Comparison of ENCODE assay signal across 1 cellular context in the genomic region with DNA sequence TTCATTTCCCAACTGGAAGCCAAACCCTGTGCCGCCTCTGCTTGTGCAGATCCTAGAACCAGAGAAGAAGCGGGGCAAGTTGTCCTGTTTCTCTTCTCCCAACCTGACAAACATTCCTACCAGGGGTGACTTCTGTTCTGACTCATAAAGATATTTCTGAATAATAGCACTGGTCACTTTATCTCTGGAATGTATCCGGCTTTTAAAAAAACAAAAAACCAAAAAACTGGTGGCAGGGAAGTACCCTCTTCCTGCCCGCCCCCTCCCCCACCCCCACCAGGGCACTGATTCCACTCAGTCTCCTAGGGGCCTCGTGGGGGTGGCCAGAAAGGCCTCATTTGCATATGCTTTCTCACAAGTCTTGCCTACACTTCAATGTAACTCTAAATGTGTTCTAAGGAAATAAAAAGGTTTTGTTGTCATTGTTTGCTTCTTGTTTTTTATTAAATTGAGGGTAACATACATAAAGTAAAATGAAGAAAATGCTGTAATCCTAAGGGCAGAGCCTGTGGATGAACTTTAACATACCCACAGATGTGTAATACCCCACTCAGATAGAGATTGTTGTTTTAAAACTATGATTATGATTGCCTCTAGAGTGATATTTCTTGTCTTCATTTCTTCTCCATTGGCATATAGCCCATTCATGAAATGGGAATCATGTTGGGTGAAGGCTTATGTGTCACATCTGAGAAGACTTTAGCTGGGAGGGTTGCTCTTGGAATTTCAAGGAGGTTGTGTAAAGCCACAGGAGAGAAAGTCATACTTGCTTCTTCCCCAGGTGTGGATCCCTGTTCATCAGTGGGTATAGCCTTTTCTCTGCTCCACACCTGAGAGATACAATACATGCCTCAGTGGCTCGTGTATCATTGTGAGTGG.
A peak's percentile ranks its signal among the peaks of the same experiment; 100 is the strongest.
TF ChIP-seq lines count a peak whose summit lies in the region.

No MANE protein-coding gene starts in this region.

TF ChIP-seq in K562, 482 proteins besides CTCF, POLR2A, EP300 and RAD21:
- TF ChIP-seq OTX1 (CRISPR knock-in tag; IDR thresholded peaks at IDR 0.05) (no peak), ZFP30 (CRISPR knock-in tag; IDR thresholded peaks at IDR 0.05; ENCODE audit: borderline replicate concordance) (no peak), FOXK1 (CRISPR knock-in tag; IDR thresholded peaks at IDR 0.05; ENCODE audit: borderline replicate concordance) (no peak), GABPB1 (CRISPR knock-in tag; IDR thresholded peaks at IDR 0.05) (no peak), ZNF324 (CRISPR knock-in tag; IDR thresholded peaks at IDR 0.05) (no peak), ZFPM2 (CRISPR knock-in tag; IDR thresholded peaks at IDR 0.05) (no peak), KDM2B (CRISPR knock-in tag; IDR thresholded peaks at IDR 0.05) (no peak), SMAD3 (CRISPR knock-in tag; conservative IDR thresholded peaks at IDR 0.05) (no peak), ZNF408 (CRISPR knock-in tag; IDR thresholded peaks at IDR 0.05; ENCODE audit: low read depth) (no peak), MTA1 (IDR thresholded peaks at IDR 0.05; ENCODE audit: borderline replicate concordance) (no peak), FOSL1 (tag; conservative IDR thresholded peaks at IDR 0.05) (peak; percentile 39; the same call in 1 of the 2 replicates), BRD9 (IDR thresholded peaks at IDR 0.05; ENCODE audit: low read depth, partially characterized antibody) (no peak), GTF2A2 (tag; IDR thresholded peaks at IDR 0.05) (no peak), ZBTB1 (CRISPR knock-in tag; IDR thresholded peaks at IDR 0.05; ENCODE audit: borderline replicate concordance, low read depth) (no peak), KHSRP (IDR thresholded peaks at IDR 0.05) (no peak), SRSF7 (optimal IDR thresholded peaks at IDR 0.05; ENCODE audit: low read depth, low read length) (no peak), HIVEP1 (CRISPR knock-in tag; IDR thresholded peaks at IDR 0.05) (no peak), RB1 (IDR thresholded peaks at IDR 0.05; ENCODE audit: low read depth) (no peak), RAD51 (IDR thresholded peaks at IDR 0.05; ENCODE audit: borderline replicate concordance, low read depth) (no peak), PRMT5 (CRISPR knock-in tag; IDR thresholded peaks at IDR 0.05) (no peak), BRCA1 (IDR thresholded peaks at IDR 0.05) (no peak), BRCA1 (CRISPR knock-in tag; IDR thresholded peaks at IDR 0.05) (no peak), ZNF584 (CRISPR knock-in tag; IDR thresholded peaks at IDR 0.05; ENCODE audit: low read depth) (peak; percentile 53; the same call in 1 of the 2 replicates), ZNF175 (CRISPR knock-in tag; IDR thresholded peaks at IDR 0.05; ENCODE audit: low read depth) (peak; percentile 36; the same call in 1 of the 2 replicates), SETDB1 (IDR thresholded peaks at IDR 0.05; ENCODE audit: low read length) (no peak)
- TF ChIP-seq, protein P1, sequence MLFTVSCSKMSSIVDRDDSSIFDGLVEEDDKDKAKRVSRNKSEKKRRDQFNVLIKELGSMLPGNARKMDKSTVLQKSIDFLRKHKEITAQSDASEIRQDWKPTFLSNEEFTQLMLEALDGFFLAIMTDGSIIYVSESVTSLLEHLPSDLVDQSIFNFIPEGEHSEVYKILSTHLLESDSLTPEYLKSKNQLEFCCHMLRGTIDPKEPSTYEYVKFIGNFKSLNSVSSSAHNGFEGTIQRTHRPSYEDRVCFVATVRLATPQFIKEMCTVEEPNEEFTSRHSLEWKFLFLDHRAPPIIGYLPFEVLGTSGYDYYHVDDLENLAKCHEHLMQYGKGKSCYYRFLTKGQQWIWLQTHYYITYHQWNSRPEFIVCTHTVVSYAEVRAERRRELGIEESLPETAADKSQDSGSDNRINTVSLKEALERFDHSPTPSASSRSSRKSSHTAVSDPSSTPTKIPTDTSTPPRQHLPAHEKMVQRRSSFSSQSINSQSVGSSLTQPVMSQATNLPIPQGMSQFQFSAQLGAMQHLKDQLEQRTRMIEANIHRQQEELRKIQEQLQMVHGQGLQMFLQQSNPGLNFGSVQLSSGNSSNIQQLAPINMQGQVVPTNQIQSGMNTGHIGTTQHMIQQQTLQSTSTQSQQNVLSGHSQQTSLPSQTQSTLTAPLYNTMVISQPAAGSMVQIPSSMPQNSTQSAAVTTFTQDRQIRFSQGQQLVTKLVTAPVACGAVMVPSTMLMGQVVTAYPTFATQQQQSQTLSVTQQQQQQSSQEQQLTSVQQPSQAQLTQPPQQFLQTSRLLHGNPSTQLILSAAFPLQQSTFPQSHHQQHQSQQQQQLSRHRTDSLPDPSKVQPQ (CRISPR knock-in tag; IDR thresholded peaks at IDR 0.05; ENCODE audit: borderline replicate concordance): no peak
- TF ChIP-seq, protein P2, sequence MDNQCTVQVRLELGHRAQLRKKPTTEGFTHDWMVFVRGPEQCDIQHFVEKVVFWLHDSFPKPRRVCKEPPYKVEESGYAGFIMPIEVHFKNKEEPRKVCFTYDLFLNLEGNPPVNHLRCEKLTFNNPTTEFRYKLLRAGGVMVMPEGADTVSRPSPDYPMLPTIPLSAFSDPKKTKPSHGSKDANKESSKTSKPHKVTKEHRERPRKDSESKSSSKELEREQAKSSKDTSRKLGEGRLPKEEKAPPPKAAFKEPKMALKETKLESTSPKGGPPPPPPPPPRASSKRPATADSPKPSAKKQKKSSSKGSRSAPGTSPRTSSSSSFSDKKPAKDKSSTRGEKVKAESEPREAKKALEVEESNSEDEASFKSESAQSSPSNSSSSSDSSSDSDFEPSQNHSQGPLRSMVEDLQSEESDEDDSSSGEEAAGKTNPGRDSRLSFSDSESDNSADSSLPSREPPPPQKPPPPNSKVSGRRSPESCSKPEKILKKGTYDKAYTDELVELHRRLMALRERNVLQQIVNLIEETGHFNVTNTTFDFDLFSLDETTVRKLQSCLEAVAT (IDR thresholded peaks at IDR 0.05): no peak
- TF ChIP-seq, protein P3, sequence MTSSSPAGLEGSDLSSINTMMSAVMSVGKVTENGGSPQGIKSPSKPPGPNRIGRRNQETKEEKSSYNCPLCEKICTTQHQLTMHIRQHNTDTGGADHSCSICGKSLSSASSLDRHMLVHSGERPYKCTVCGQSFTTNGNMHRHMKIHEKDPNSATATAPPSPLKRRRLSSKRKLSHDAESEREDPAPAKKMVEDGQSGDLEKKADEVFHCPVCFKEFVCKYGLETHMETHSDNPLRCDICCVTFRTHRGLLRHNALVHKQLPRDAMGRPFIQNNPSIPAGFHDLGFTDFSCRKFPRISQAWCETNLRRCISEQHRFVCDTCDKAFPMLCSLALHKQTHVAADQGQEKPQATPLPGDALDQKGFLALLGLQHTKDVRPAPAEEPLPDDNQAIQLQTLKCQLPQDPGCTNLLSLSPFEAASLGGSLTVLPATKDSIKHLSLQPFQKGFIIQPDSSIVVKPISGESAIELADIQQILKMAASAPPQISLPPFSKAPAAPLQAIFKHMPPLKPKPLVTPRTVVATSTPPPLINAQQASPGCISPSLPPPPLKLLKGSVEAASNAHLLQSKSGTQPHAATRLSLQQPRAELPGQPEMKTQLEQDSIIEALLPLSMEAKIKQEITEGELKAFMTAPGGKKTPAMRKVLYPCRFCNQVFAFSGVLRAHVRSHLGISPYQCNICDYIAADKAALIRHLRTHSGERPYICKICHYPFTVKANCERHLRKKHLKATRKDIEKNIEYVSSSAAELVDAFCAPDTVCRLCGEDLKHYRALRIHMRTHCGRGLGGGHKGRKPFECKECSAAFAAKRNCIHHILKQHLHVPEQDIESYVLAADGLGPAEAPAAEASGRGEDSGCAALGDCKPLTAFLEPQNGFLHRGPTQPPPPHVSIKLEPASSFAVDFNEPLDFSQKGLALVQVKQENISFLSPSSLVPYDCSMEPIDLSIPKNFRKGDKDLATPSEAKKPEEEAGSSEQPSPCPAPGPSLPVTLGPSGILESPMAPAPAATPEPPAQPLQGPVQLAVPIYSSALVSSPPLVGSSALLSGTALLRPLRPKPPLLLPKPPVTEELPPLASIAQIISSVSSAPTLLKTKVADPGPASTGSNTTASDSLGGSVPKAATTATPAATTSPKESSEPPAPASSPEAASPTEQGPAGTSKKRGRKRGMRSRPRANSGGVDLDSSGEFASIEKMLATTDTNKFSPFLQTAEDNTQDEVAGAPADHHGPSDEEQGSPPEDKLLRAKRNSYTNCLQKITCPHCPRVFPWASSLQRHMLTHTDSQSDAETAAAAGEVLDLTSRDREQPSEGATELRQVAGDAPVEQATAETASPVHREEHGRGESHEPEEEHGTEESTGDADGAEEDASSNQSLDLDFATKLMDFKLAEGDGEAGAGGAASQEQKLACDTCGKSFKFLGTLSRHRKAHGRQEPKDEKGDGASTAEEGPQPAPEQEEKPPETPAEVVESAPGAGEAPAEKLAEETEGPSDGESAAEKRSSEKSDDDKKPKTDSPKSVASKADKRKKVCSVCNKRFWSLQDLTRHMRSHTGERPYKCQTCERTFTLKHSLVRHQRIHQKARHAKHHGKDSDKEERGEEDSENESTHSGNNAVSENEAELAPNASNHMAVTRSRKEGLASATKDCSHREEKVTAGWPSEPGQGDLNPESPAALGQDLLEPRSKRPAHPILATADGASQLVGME (CRISPR knock-in tag; IDR thresholded peaks at IDR 0.05): no peak
- TF ChIP-seq, protein P4, sequence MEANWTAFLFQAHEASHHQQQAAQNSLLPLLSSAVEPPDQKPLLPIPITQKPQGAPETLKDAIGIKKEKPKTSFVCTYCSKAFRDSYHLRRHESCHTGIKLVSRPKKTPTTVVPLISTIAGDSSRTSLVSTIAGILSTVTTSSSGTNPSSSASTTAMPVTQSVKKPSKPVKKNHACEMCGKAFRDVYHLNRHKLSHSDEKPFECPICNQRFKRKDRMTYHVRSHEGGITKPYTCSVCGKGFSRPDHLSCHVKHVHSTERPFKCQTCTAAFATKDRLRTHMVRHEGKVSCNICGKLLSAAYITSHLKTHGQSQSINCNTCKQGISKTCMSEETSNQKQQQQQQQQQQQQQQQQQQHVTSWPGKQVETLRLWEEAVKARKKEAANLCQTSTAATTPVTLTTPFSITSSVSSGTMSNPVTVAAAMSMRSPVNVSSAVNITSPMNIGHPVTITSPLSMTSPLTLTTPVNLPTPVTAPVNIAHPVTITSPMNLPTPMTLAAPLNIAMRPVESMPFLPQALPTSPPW (CRISPR knock-in tag; IDR thresholded peaks at IDR 0.05): peak; percentile 32; the same call in 1 of the 2 replicates
- TF ChIP-seq, protein P5, sequence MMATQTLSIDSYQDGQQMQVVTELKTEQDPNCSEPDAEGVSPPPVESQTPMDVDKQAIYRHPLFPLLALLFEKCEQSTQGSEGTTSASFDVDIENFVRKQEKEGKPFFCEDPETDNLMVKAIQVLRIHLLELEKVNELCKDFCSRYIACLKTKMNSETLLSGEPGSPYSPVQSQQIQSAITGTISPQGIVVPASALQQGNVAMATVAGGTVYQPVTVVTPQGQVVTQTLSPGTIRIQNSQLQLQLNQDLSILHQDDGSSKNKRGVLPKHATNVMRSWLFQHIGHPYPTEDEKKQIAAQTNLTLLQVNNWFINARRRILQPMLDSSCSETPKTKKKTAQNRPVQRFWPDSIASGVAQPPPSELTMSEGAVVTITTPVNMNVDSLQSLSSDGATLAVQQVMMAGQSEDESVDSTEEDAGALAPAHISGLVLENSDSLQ (IDR thresholded peaks at IDR 0.05): no peak
- TF ChIP-seq, protein P6, sequence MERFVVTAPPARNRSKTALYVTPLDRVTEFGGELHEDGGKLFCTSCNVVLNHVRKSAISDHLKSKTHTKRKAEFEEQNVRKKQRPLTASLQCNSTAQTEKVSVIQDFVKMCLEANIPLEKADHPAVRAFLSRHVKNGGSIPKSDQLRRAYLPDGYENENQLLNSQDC (CRISPR knock-in tag; IDR thresholded peaks at IDR 0.05): no peak
